ENCODE assay signal across 8 cellular contexts in the genomic region with DNA sequence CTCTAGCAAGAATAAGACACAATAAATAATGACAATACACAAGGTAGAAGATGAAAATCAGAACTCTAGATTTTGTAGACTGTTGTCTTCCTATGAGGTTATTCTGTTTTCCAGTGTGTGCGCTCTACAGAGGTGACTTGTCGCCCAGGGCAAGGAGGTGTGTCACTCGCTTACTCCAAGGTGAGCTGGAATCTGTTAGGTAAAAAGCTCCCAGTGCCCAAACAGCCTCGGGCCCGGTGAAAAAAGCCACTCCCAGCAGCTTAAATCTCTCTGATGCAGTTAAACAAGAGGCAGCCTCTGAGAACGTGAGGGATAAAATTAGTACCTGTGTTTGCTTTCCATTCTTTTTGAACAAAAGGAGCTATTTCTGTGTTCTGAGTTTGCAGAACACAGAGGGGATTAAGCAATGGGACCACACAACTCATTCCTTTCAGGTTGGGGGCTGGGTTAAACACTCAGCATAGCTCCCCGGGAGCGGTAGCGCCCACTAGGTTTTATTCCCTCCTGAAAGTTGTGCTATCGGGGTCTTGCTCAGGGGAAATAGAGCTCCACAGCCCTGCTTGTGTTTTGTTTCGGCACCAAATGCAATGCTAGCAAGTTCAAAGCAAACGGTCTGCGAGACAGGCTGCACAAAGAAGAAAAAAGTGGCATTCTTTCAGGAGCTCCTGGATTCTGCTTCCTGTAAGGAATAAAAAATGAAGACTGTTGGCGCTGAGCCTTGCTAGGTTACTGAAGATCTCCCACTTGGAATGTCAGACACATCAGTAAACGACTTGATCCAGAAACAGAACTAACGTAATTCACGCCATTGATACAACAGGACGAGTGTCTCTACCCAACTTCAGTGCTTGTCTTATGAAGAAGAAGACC.
DNase-seq lines count a peak whose midpoint lies in the region; ATAC-seq and TF ChIP-seq lines count a peak whose summit lies in the region.
"Had no signal": no experiment of that assay in that cellular context is flagged by ENCODE, and none has a peak within 500 bp of the region (broad histone marks: within the 10 kb centered on the region; RNA-seq: fewer than 3 reads in every experiment).

No MANE protein-coding gene starts in this region.

- peaks cover 30% of the 10 kb centered on the region for H3K4me1 ChIP-seq in Panc1 (ENCODE audit: control insufficient read depth, insufficient read depth, low read length)
- peaks cover 13% of the 10 kb centered on the region for H3K4me1 ChIP-seq in skeletal muscle satellite cell (ENCODE audit: control insufficient read depth, insufficient read depth, low read length)

- ATAC-seq in HG03354 (IDR thresholded peaks at IDR 0.05; ENCODE audit: poor library complexity, severe bottlenecking, unreplicated experiment) (peak; percentile 37), Panc1 (peak; percentile 52), GM21529 (IDR thresholded peaks at IDR 0.05; ENCODE audit: unreplicated experiment) (no peak)

- no TSS peak for BruUV-seq in Panc1 (replicated peaks; lab: Mats Ljungman, UMichigan)

- H3K4me2 ChIP-seq in skeletal muscle satellite cell (ENCODE audit: low read length) = peak overlapping the region; percentile 79

- in situ Hi-C loops in Panc1 (cut with HindIII; ENCODE audit: low pct_unique_long_range_greater_than_20kb, low sequenced_read_pairs) = no loop called here

- H3K27me3 ChIP-seq in Panc1 (ENCODE audit: control insufficient read depth, insufficient read depth, low read length) = no peaks in the 10 kb centered on the region
- peaks cover 3% of the 10 kb centered on the region for H3K27me3 ChIP-seq in skeletal muscle satellite cell (ENCODE audit: control insufficient read depth, insufficient read depth, low read length)

- no peak overlapping the region for H3K9ac ChIP-seq in skeletal muscle satellite cell (ENCODE audit: low read depth, low read length)

- TF ChIP-seq CTCF in Panc1 (IDR thresholded peaks at IDR 0.05) = peak; percentile 30; the same call in 1 of the 2 replicates

- H3K9me3 ChIP-seq in Panc1 (ENCODE audit: control insufficient read depth, insufficient read depth, low read depth, low read length) = no peaks in the 10 kb centered on the region
- no peaks in the 10 kb centered on the region for H3K9me3 ChIP-seq in skeletal muscle satellite cell (replicated peaks; ENCODE audit: low read length)

- intact Hi-C loops in Panc1 (cut with micrococcal nuclease; ENCODE audit: unreplicated experiment) = no loop called here

- no peak for DNase-seq in Panc1 (ENCODE audit: low read depth, low spot score)
- DNase-seq in iPS-NIHi11 (ENCODE audit: low spot score) = peak; percentile 8
- no peak for DNase-seq in NCI-H82 (lab: John Stamatoyannopoulos, UW)
- no peak for DNase-seq in superior temporal gyrus (ENCODE audit: extremely low spot score)
- DNase-seq: HFFc6 had no signal

- CTCF ChIA-PET in Panc1 (lab: Charles Lee) = no interaction called here

- no peaks in the 10 kb centered on the region for H3K36me3 ChIP-seq in Panc1 (ENCODE audit: control insufficient read depth, insufficient read depth, low read length)
- no peaks in the 10 kb centered on the region for H3K36me3 ChIP-seq in skeletal muscle satellite cell (ENCODE audit: insufficient read depth, low read length)

- peak overlapping the region; percentile 87 for H3K27ac ChIP-seq in Panc1 (ENCODE audit: low read length)

- POLR2A ChIA-PET in Panc1 (lab: Charles Lee) = no interaction called here

- H3K4me3 ChIP-seq in Panc1 (ENCODE audit: low read depth in 2 of 2, low read length in 2 of 2) (peak overlapping the region; percentile 37 to 58), skeletal muscle satellite cell (ENCODE audit: low read length) (peak overlapping the region; percentile 57)
